Comparison of ENCODE assay signal across 17 cellular contexts in genomic region chr6:131159578-131159977, GRCh38. TPM values are rescaled to one million over a fixed set of nuclear protein-coding genes. Genes with fewer than 3 reads are reported as not detected.
A peak's percentile ranks its signal among the peaks of the same experiment; 100 is the strongest.
DNase-seq lines count a peak whose midpoint lies in the region; ATAC-seq and TF ChIP-seq lines count a peak whose summit lies in the region.
"Had no signal": no experiment of that assay in that cellular context is flagged by ENCODE, and none has a peak within 500 bp of the region (broad histone marks: within the 10 kb centered on the region; RNA-seq: fewer than 3 reads in every experiment).

No MANE protein-coding gene starts in this region.

- H3K9ac ChIP-seq in adipocyte (ENCODE audit: low read length): no peak overlapping the region

- no peak for ATAC-seq in GM18505 (IDR thresholded peaks at IDR 0.05; ENCODE audit: unreplicated experiment)
- ATAC-seq: activated naive CD8-positive, alpha-beta T cell treated with anti-CD3 and anti-CD28 coated beads, Interleukin-2, amount 50 U/mL, for 24 hours had no signal

- TF ChIP-seq POLR2A in GM18505 (IDR thresholded peaks at IDR 0.05; ENCODE audit: borderline replicate concordance, extremely low read depth, insufficient read depth, insufficient read length): no peak

- H3K36me3 ChIP-seq in adipocyte (ENCODE audit: control insufficient read depth, insufficient read depth, low read length, severe bottlenecking): no peaks in the 10 kb centered on the region
- H3K36me3 ChIP-seq: thyroid gland had no signal

- no peaks in the 10 kb centered on the region for H3K27me3 ChIP-seq in adipocyte (replicated peaks; ENCODE audit: control insufficient read depth, insufficient read depth, low read length)
- H3K27me3 ChIP-seq: sigmoid colon, thyroid gland had no signal

- H3K4me1 ChIP-seq in adipocyte (ENCODE audit: control insufficient read depth, insufficient read depth, low read length): peaks cover 25% of the 10 kb centered on the region
- H3K4me1 ChIP-seq: sigmoid colon, thyroid gland had no signal

- DNase-seq in A172 (ENCODE audit: low spot score) (peak; percentile 28), HT1080 (ENCODE audit: low read depth) (peak; percentile 43), adipocyte (ENCODE audit: low read depth) (peak; percentile 71), fibroblast of the conjunctiva (ENCODE audit: low read depth) (peak; percentile 18), NCI-H2171 (lab: John Stamatoyannopoulos, UW) (no peak), SK-N-DZ (ENCODE audit: low spot score) (no peak), DMS153 treated with DMSO at 0.1 percent for 48 hours (lab: John Stamatoyannopoulos, UW; ENCODE audit: unreplicated experiment) (no peak)
- DNase-seq: activated CD4-positive, alpha-beta T cell treated with anti-CD3 and anti-CD28 coated beads for 4 hours; activated naive CD8-positive, alpha-beta T cell treated with anti-CD3 and anti-CD28 coated beads, Interleukin-2, amount 50 U/mL, for 24 hours; NCI-H2029; NCI-H526 treated with DMSO at 0.1 percent for 48 hours; RPMI8226; sigmoid colon; stimulated activated CD4-positive, alpha-beta T cell treated with anti-CD3 and anti-CD28 coated beads, Interleukin-4, amount 100 ng/mL, for 24 hours; thyroid gland had no signal

- H3K4me3 ChIP-seq in adipocyte (ENCODE audit: low read length): no peak overlapping the region
- H3K4me3 ChIP-seq: lung, sigmoid colon, thyroid gland had no signal

- H3K9me3 ChIP-seq in adipocyte (ENCODE audit: control insufficient read depth, low read length): no peaks in the 10 kb centered on the region
- H3K9me3 ChIP-seq: sigmoid colon, thyroid gland had no signal

RNA-seq across cellular contexts. Expression of gene AKAP7, which starts 24.3 kb away (rescaled TPM):
- 7.0 and 7.9 TPM in 2 replicates for total RNA-seq in A172 (2014; rRNA removed; shearing (Covaris generic))
- total RNA-seq in HT1080 (2014; rRNA removed; shearing (Covaris generic)): 3.8 and 9.6 TPM in 2 replicates
- polyA plus RNA-seq in HT1080 (2015; cell fraction: cytosol; rRNA removed): 9.6 and 10.7 TPM in 2 replicates
- 3.5 and 3.9 TPM in 2 replicates for polyA plus RNA-seq in HT1080 (2015; cell fraction: nucleus; rRNA removed)
- not detected in 2 replicates for polyA plus RNA-seq in SK-N-DZ (2014; cell fraction: cytosol; rRNA removed)
- 0.88 TPM in 1 of 2 replicates, not detected in the other for polyA plus RNA-seq in SK-N-DZ (2014; cell fraction: nucleus; rRNA removed)

Comparison
In these comparisons a context has a peak if more than half of its experiments do, and no peak if none do; other contexts are left out.
1. DNase-seq: peak in A172 (single experiment), HT1080 (single experiment), adipocyte (single experiment) and fibroblast of the conjunctiva (single experiment); none in NCI-H2171 (single experiment), SK-N-DZ (single experiment) and DMS153 treated with DMSO at 0.1 percent for 48 hours (single experiment).